ENCODE assay signal across 30 cellular contexts in the genomic region with DNA sequence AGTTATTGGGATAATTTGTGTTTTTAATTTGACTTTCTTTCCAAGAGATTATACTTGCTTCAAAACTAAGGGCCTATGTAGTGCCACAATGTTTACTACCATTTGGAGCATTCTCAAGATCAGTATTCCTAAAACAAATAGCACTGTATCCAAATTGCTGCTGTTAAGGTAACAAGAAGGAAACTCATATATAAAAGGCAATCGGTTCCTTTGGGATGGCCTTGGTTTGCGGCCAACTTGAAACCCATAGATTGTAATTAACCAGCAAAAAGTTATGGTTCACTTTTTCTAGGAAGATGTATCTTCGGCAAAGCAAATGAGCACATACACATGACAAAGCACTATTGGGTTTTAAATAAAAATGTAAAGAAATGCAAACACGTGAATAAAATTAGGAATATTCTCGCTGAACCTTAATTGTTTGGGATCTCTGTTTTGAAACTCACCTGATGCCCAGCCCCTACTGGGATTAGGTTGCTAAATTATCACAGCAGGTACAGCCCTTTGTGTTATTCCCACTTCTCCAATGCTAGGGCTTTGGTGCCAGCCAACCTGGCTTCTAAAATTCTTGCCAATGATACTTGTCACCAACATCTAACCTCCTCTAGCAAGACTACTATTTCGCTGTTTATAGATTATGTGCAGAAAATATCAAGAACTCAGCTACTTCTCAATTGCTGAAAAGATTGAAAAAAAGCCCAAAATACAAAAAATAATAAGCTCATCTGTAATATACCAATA. TPM values are rescaled to one million over a fixed set of nuclear protein-coding genes. Genes with fewer than 3 reads are reported as not detected.
"Had no signal": no experiment of that assay in that cellular context is flagged by ENCODE, and none has a peak within 500 bp of the region (broad histone marks: within the 10 kb centered on the region; RNA-seq: fewer than 3 reads in every experiment).

No MANE protein-coding gene starts in this region.

- H3K36me3 Mint-ChIP-seq: activated naive CD8-positive, alpha-beta T cell treated with anti-CD3 and anti-CD28 coated beads, Interleukin-2, amount 10 ng/mL, durations not matched to agents 7 days and 5 days had no signal

- DNase-seq: activated CD4-positive, alpha-beta T cell treated with anti-CD3 and anti-CD28 coated beads, Interleukin-2, amount 10 ng/mL, durations not matched to agents 24 days and 14 days; activated CD4-positive, alpha-beta T cell treated with anti-CD3 and anti-CD28 coated beads, Interleukin-2, amount 50 U/mL, for 4 hours; activated CD8-positive, alpha-beta T cell treated with anti-CD3 and anti-CD28 coated beads for 36 hours; activated effector memory CD4-positive, alpha-beta T cell treated with anti-CD3 and anti-CD28 coated beads, Interleukin-2, amount 50 U/mL, for 16 hours; activated naive CD4-positive, alpha-beta T cell treated with Interleukin-2 at 50 U/mL for 16 hours; activated naive CD8-positive, alpha-beta T cell treated with anti-CD3 and anti-CD28 coated beads, Interleukin-2, amount 10 ng/mL, durations not matched to agents 7 days and 5 days; activated T-cell treated with anti-CD3 and anti-CD28 coated beads, Interleukin-2, amount 50 U/mL, for 1 hour; activated T-cell treated with anti-CD3 and anti-CD28 coated beads, Interleukin-2, amount 50 U/mL, for 72 hours; amygdala; Karpas-422; NCI-H1105; NCI-H1417 treated with DMSO at 0.1 percent for 48 hours; NCI-H187; NCI-H2029 treated with DMSO at 0.1 percent for 48 hours; NCI-H226; NCI-H446 treated with DMSO at 0.1 percent for 48 hours; NCI-H524; NCI-H774; SHP77; SJCRH30 had no signal

- H3K36me3 ChIP-seq: ascending aorta, cardiac muscle cell, SJCRH30 had no signal

- H3K27ac Mint-ChIP-seq: activated CD4-positive, alpha-beta T cell treated with anti-CD3 and anti-CD28 coated beads, Interleukin-2, amount 10 ng/mL, durations not matched to agents 24 days and 14 days; activated CD8-positive, alpha-beta T cell treated with anti-CD3 and anti-CD28 coated beads for 36 hours; activated naive CD4-positive, alpha-beta T cell treated with anti-CD3 and anti-CD28 coated beads, Interleukin-2, amount 50 U/mL, for 24 hours; activated naive CD8-positive, alpha-beta T cell treated with anti-CD3 and anti-CD28 coated beads, Interleukin-2, amount 10 ng/mL, durations not matched to agents 7 days and 5 days; activated T-cell treated with anti-CD3 and anti-CD28 coated beads, Interleukin-2, amount 50 U/mL, for 72 hours; T-helper 1 cell treated with Interleukin-12 subunit alpha and Interleukin-12 subunit beta and Interleukin-4 antibody, amounts not matched to agents 30 μg/mL and 1 μg/mL, for 36 hours; T-helper 2 cell treated with Interferon-gamma antibody and Interleukin-4, amounts not matched to agents 5 μg/mL and 100 μg/mL, for 36 hours had no signal

- H3K9me3 ChIP-seq: ascending aorta, SJCRH30 had no signal

- H3K27me3 Mint-ChIP-seq: activated CD8-positive, alpha-beta T cell treated with anti-CD3 and anti-CD28 coated beads for 36 hours; activated naive CD4-positive, alpha-beta T cell treated with anti-CD3 and anti-CD28 coated beads, Interleukin-2, amount 50 U/mL, for 24 hours; activated naive CD8-positive, alpha-beta T cell treated with anti-CD3 and anti-CD28 coated beads, Interleukin-2, amount 10 ng/mL, durations not matched to agents 7 days and 5 days; activated T-helper 17 cell treated with anti-CD3 and anti-CD28 coated beads, Interleukin-2, amount 50 U/mL, for 72 hours; central memory CD8-positive, alpha-beta T cell had no signal

- H3K27me3 ChIP-seq: ascending aorta, cardiac muscle cell, SJCRH30 had no signal

- H3K9me3 Mint-ChIP-seq: activated CD4-positive, alpha-beta T cell treated with anti-CD3 and anti-CD28 coated beads, Interleukin-2, amount 10 ng/mL, durations not matched to agents 24 days and 14 days; activated CD8-positive, alpha-beta T cell treated with anti-CD3 and anti-CD28 coated beads for 36 hours; activated naive CD4-positive, alpha-beta T cell treated with anti-CD3 and anti-CD28 coated beads, Interleukin-2, amount 50 U/mL, for 24 hours; activated naive CD8-positive, alpha-beta T cell treated with anti-CD3 and anti-CD28 coated beads, Interleukin-2, amount 10 ng/mL, durations not matched to agents 7 days and 5 days; activated T-cell treated with anti-CD3 and anti-CD28 coated beads, Interleukin-2, amount 50 U/mL, for 72 hours; activated T-helper 17 cell treated with anti-CD3 and anti-CD28 coated beads, Interleukin-2, amount 50 U/mL, for 72 hours; central memory CD8-positive, alpha-beta T cell; T-helper 1 cell treated with Interleukin-12 subunit alpha and Interleukin-12 subunit beta and Interleukin-4 antibody, amounts not matched to agents 30 μg/mL and 1 μg/mL, for 36 hours; T-helper 2 cell treated with Interferon-gamma antibody and Interleukin-4, amounts not matched to agents 5 μg/mL and 100 μg/mL, for 36 hours had no signal

- H3K4me1 ChIP-seq: SJCRH30 had no signal

- H3K27ac ChIP-seq: ascending aorta, cardiac muscle cell, SJCRH30, SK-N-MC had no signal

- H3K4me3 Mint-ChIP-seq: activated CD4-positive, alpha-beta T cell treated with anti-CD3 and anti-CD28 coated beads, Interleukin-2, amount 10 ng/mL, durations not matched to agents 24 days and 14 days; activated CD8-positive, alpha-beta T cell treated with anti-CD3 and anti-CD28 coated beads for 36 hours; activated naive CD4-positive, alpha-beta T cell treated with anti-CD3 and anti-CD28 coated beads, Interleukin-2, amount 50 U/mL, for 24 hours; activated naive CD8-positive, alpha-beta T cell treated with anti-CD3 and anti-CD28 coated beads, Interleukin-2, amount 10 ng/mL, durations not matched to agents 7 days and 5 days; activated T-cell treated with anti-CD3 and anti-CD28 coated beads, Interleukin-2, amount 50 U/mL, for 72 hours; activated T-helper 17 cell treated with anti-CD3 and anti-CD28 coated beads, Interleukin-2, amount 50 U/mL, for 72 hours; central memory CD8-positive, alpha-beta T cell; T-helper 1 cell treated with Interleukin-12 subunit alpha and Interleukin-12 subunit beta and Interleukin-4 antibody, amounts not matched to agents 30 μg/mL and 1 μg/mL, for 36 hours; T-helper 2 cell treated with Interferon-gamma antibody and Interleukin-4, amounts not matched to agents 5 μg/mL and 100 μg/mL, for 36 hours had no signal

- H3K4me3 ChIP-seq: ascending aorta, cardiac muscle cell, SJCRH30, SK-N-MC had no signal

- H3K4me1 Mint-ChIP-seq: activated T-helper 17 cell treated with anti-CD3 and anti-CD28 coated beads, Interleukin-2, amount 50 U/mL, for 72 hours had no signal

- ATAC-seq: activated CD8-positive, alpha-beta T cell treated with anti-CD3 and anti-CD28 coated beads for 36 hours; activated T-cell treated with anti-CD3 and anti-CD28 coated beads, Interleukin-2, amount 50 U/mL, for 72 hours; activated T-helper 17 cell treated with anti-CD3 and anti-CD28 coated beads, Interleukin-2, amount 50 U/mL, for 72 hours; Panc1 had no signal

RNA-seq across cellular contexts. Expression of gene CDNF, which starts 16.0 kb away (rescaled TPM):
- total RNA-seq: ascending aorta, RPMI7951, SJCRH30 had no signal

RNA-seq across cellular contexts. Expression of gene SUV39H2, which starts 56.9 kb away (rescaled TPM):
- total RNA-seq: ascending aorta had no signal
